In the genomic region with DNA sequence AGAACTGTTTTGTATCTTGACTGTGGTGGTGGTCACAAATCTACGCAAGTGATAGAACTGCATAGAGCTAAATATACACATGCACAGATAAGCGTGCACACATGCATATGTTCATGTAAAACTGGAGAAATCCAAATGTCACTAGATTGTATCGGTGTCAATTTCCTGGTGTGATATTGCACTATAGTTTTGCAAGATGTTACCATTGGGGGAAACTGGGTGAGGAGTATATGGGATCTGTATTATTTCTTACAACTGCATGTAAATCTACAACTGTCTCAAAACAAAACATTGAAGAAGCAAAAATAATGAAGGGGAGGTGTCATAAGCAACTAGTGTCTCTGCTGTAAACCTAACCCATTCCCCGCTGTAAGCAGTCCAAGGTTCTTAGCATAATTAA, we compare ENCODE assay signal across 10 cellular contexts. TPM values are rescaled to one million over a fixed set of nuclear protein-coding genes. Genes with fewer than 3 reads are reported as not detected.
"Had no signal": no experiment of that assay in that cellular context is flagged by ENCODE, and none has a peak within 500 bp of the region (broad histone marks: within the 10 kb centered on the region; RNA-seq: fewer than 3 reads in every experiment).

No MANE protein-coding gene starts in this region.

- ATAC-seq: K562 had no signal

- DNase-seq: IMR-90, KBM-7, KG1 had no signal

- H3K4me2 ChIP-seq: KMS-11 had no signal

- H3K4me3 ChIP-seq: K562 had no signal

- H3K36me3 Mint-ChIP-seq: IgD-negative memory B cell had no signal

- H3K27ac ChIP-seq: HL-60, KMS-11 had no signal

- H3K9ac ChIP-seq: KMS-11 had no signal

- H3K27ac Mint-ChIP-seq: IgD-negative memory B cell had no signal

- H3K4me1 Mint-ChIP-seq: IgD-negative memory B cell had no signal

RNA-seq across cellular contexts. Expression of gene FAM163A, which starts 30.2 kb away (rescaled TPM):
- total RNA-seq: HepG2, HT-29, HT1080, IMR-90, K562 had no signal
